Comparison of ENCODE assay signal across 17 cellular contexts in genomic region chr12:76720068-76720467, GRCh38. TPM values are rescaled to one million over a fixed set of nuclear protein-coding genes. Genes with fewer than 3 reads are reported as not detected.
DNase-seq lines count a peak whose midpoint lies in the region; ATAC-seq and TF ChIP-seq lines count a peak whose summit lies in the region.
"Had no signal": no experiment of that assay in that cellular context is flagged by ENCODE, and none has a peak within 500 bp of the region (broad histone marks: within the 10 kb centered on the region; RNA-seq: fewer than 3 reads in every experiment).

No MANE protein-coding gene starts in this region.

- no peak overlapping the region for H2BK12ac ChIP-seq in trophoblast cell (ENCODE audit: low read length)

- no peak overlapping the region for H3K4me3 ChIP-seq in fibroblast of the aortic adventitia (ENCODE audit: low read depth, low read length)
- no peak overlapping the region for H3K4me3 ChIP-seq in trophoblast cell (ENCODE audit: low read depth, low read length)
- no peak overlapping the region for H3K4me3 ChIP-seq in left lung
- H3K4me3 ChIP-seq in coronary artery, result no peak overlapping the region
- H3K4me3 ChIP-seq: upper lobe of right lung had no signal

- H3K27me3 ChIP-seq in trophoblast cell (ENCODE audit: insufficient read depth, low read length) (no peaks in the 10 kb centered on the region), left lung (no peaks in the 10 kb centered on the region)
- H3K27me3 ChIP-seq: upper lobe of right lung had no signal

- no peak for ATAC-seq in left lung
- ATAC-seq: activated naive CD8-positive, alpha-beta T cell treated with anti-CD3 and anti-CD28 coated beads, Interleukin-2, amount 50 U/mL, for 24 hours; right cardiac atrium; stimulated activated effector memory CD8-positive, alpha-beta T cell treated with anti-CD3 and anti-CD28 coated beads, Interleukin-12 subunit alpha, Interleukin-12 subunit beta, amount 100 ng/mL, for 72 hours; T-cell; upper lobe of right lung had no signal

- H3K36me3 ChIP-seq in trophoblast cell (ENCODE audit: control insufficient read depth in 1 of 2, insufficient read depth in 2 of 2, low read length in 2 of 2) (no peaks in the 10 kb centered on the region), left lung (no peaks in the 10 kb centered on the region)
- H3K36me3 ChIP-seq: upper lobe of right lung had no signal

- no peak overlapping the region for H3K4me2 ChIP-seq in trophoblast cell (ENCODE audit: low read length)

- H4K12ac ChIP-seq in trophoblast cell (ENCODE audit: low read depth, low read length), result no peak overlapping the region

- no peak overlapping the region for H2AK5ac ChIP-seq in trophoblast cell (ENCODE audit: low read length)

- H3K79me2 ChIP-seq in trophoblast cell (ENCODE audit: control insufficient read depth, insufficient read depth, low read length, poor library complexity), result peaks cover 6% of the 10 kb centered on the region

- H4K91ac ChIP-seq in trophoblast cell (ENCODE audit: low read depth, low read length), result peak overlapping the region; percentile 96

- no peak overlapping the region for H3K4ac ChIP-seq in trophoblast cell (ENCODE audit: low read depth, low read length)

- no peak overlapping the region for H4K8ac ChIP-seq in trophoblast cell (ENCODE audit: low read depth, low read length)

- no CpG with 5 or more reads among the region's 2 CpGs for WGBS in trophoblast cell (ENCODE audit: extremely low coverage, insufficient coverage, insufficient read length)

- no peak overlapping the region for H3K14ac ChIP-seq in trophoblast cell (ENCODE audit: low read length)

- no peak overlapping the region for H2AFZ ChIP-seq in trophoblast cell (ENCODE audit: insufficient read depth, low read length, poor library complexity)

- H3K4me1 ChIP-seq in trophoblast cell (ENCODE audit: control insufficient read depth in 1 of 2, insufficient read depth in 2 of 2, low read length in 2 of 2) (peaks cover 12 to 14% of the 10 kb centered on the region in 2 experiments), left lung (no peaks in the 10 kb centered on the region)
- H3K4me1 ChIP-seq: upper lobe of right lung had no signal

- intact Hi-C loops in left lung (cut with DNase I), result no loop called here

- DNase-seq in GM04503 (ENCODE audit: low read depth) (peak; percentile 44), RPMI7951 (ENCODE audit: low read depth) (peak; percentile 14), fibroblast of the aortic adventitia (ENCODE audit: low read depth) (peak; percentile 39), trophoblast cell (peak; percentile 80 to 93), left lung (no peak), HuH-7 (ENCODE audit: low spot score) (no peak), NCI-H2107 (lab: John Stamatoyannopoulos, UW) (no peak), coronary artery (ENCODE audit: low spot score) (no peak)
- DNase-seq: activated CD4-positive, alpha-beta T cell treated with anti-CD3 and anti-CD28 coated beads for 1 hour; activated naive CD8-positive, alpha-beta T cell treated with anti-CD3 and anti-CD28 coated beads, Interleukin-2, amount 50 U/mL, for 24 hours; dermis blood vessel endothelial cell; NCI-H1417 treated with DMSO at 0.1 percent for 48 hours; right cardiac atrium; stimulated activated CD4-positive, alpha-beta T cell treated with anti-CD3 and anti-CD28 coated beads, Interleukin-4, amount 100 ng/mL, for 24 hours; T-cell; upper lobe of right lung had no signal

- TF ChIP-seq CTCF in fibroblast of the aortic adventitia (IDR thresholded peaks at IDR 0.05; ENCODE audit: insufficient read depth, low read length), result no peak
- no peak for TF ChIP-seq CTCF in left lung (IDR thresholded peaks at IDR 0.05)
- no peak for TF ChIP-seq CTCF in coronary artery (IDR thresholded peaks at IDR 0.05)

- H3K27ac ChIP-seq in trophoblast cell (ENCODE audit: low read depth, low read length), result peak overlapping the region; percentile 96
- no peak overlapping the region for H3K27ac ChIP-seq in left lung
- no peak overlapping the region for H3K27ac ChIP-seq in coronary artery
- H3K27ac ChIP-seq: upper lobe of right lung had no signal

- no peak overlapping the region for H3K18ac ChIP-seq in trophoblast cell (ENCODE audit: low read length)

- peaks cover 19% of the 10 kb centered on the region for H3K79me1 ChIP-seq in trophoblast cell (ENCODE audit: low read length)

- no peak overlapping the region for H3K9ac ChIP-seq in trophoblast cell (ENCODE audit: low read length)

- no peak overlapping the region for H3K23ac ChIP-seq in trophoblast cell (ENCODE audit: low read length)

- H3K9me3 ChIP-seq in trophoblast cell (ENCODE audit: insufficient read depth, low read depth, low read length), result no peaks in the 10 kb centered on the region
- H3K9me3 ChIP-seq in left lung, result no peaks in the 10 kb centered on the region
- H3K9me3 ChIP-seq: upper lobe of right lung had no signal

- H2BK5ac ChIP-seq in trophoblast cell (ENCODE audit: low read depth, low read length, poor library complexity), result peak overlapping the region; percentile 99

- H2BK120ac ChIP-seq in trophoblast cell (ENCODE audit: insufficient read depth, low read length, poor library complexity), result peak overlapping the region; percentile 94

RNA-seq across cellular contexts. Expression of gene ZDHHC17, which starts 43.8 kb away (rescaled TPM):
- total RNA-seq in RPMI7951 (2014; rRNA removed; shearing (Covaris generic)), result 20.6 and 25.0 TPM in 2 replicates
- total RNA-seq in fibroblast of the aortic adventitia (ENCODE audit: low replicate concordance) (33.3 and 34.3 TPM in 2 replicates), left lung (10 to 100 TPM; 26.8 to 32.1 TPM)
- polyA plus RNA-seq in trophoblast cell (2013), result 12.3 and 13.2 TPM in 2 replicates

Comparison
In these comparisons a context has a peak if more than half of its experiments do, and no peak if none do; other contexts are left out.
1. DNase-seq: peak in GM04503 (single experiment), RPMI7951 (single experiment), fibroblast of the aortic adventitia (single experiment) and trophoblast cell (2 of 2); none in left lung (0 of 2), HuH-7 (single experiment), NCI-H2107 (single experiment) and coronary artery (single experiment).